Comparison of ENCODE assay signal across 24 cellular contexts in genomic region chr3:71549948-71550347, GRCh38. TPM values are rescaled to one million over a fixed set of nuclear protein-coding genes. Genes with fewer than 3 reads are reported as not detected.
DNase-seq lines count a peak whose midpoint lies in the region; ATAC-seq, FAIRE-seq and TF ChIP-seq lines count a peak whose summit lies in the region.
"Had no signal": no experiment of that assay in that cellular context is flagged by ENCODE, and none has a peak within 500 bp of the region (broad histone marks: within the 10 kb centered on the region; RNA-seq: fewer than 3 reads in every experiment).

No MANE protein-coding gene starts in this region.

- intact Hi-C loops in sigmoid colon (cut with DNase I) = no loop called here

- TF ChIP-seq CTCF in HFFc6 (IDR thresholded peaks at IDR 0.05) (no peak), sigmoid colon (IDR thresholded peaks at IDR 0.05) (no peak)

- H3K27ac Mint-ChIP-seq in HFFc6 = 0 out of 2 replicates have a peak overlapping the region, but pooled peaks have one; percentile 18
- no peak overlapping the region for H3K27ac Mint-ChIP-seq in T-helper 17 cell
- H3K27ac Mint-ChIP-seq: CD4-positive, alpha-beta memory T cell had no signal

- ATAC-seq in T-helper 17 cell (no peak), HG03565 (IDR thresholded peaks at IDR 0.05; ENCODE audit: unreplicated experiment) (no peak)
- ATAC-seq: Panc1 had no signal

- H3K27me3 ChIP-seq in MG63 (no peaks in the 10 kb centered on the region), sigmoid colon (no peaks in the 10 kb centered on the region)
- H3K27me3 ChIP-seq: BLaER1 treated with 17β-estradiol and CSF1 and Interleukin-3, amounts not matched to agents 10 nM and 100 nM had no signal

- H3K9me3 Mint-ChIP-seq in HFFc6 = no peaks in the 10 kb centered on the region
- H3K9me3 Mint-ChIP-seq: CD4-positive, alpha-beta memory T cell had no signal

- peaks cover 0 to 31% (median 17%) of the 10 kb centered on the region in 4 donors for H3K4me1 ChIP-seq in sigmoid colon

- H3K4me3 ChIP-seq in MG63 (no peak overlapping the region), sigmoid colon (no peak overlapping the region)
- H3K4me3 ChIP-seq: A549; BLaER1 treated with 17β-estradiol and CSF1 and Interleukin-3, amounts not matched to agents 10 nM and 100 nM; SK-N-MC had no signal

- H3K27me3 Mint-ChIP-seq in HFFc6 (ENCODE audit: insufficient read depth) (no peaks in the 10 kb centered on the region), T-helper 17 cell (no peaks in the 10 kb centered on the region)
- H3K27me3 Mint-ChIP-seq: CD4-positive, alpha-beta memory T cell had no signal

- WGBS in sigmoid colon, 2 donors = 82 to 90% methylated on average over 7 of the region's 7 CpGs

- H3K36me3 Mint-ChIP-seq in HFFc6 (ENCODE audit: low read depth) = peaks cover 7% of the 10 kb centered on the region; the same call in 1 of the 2 replicates
- H3K36me3 Mint-ChIP-seq in T-helper 17 cell (ENCODE audit: low read depth) = no peaks in the 10 kb centered on the region

- peak; percentile 53 for FAIRE-seq in islet of Langerhans (lab: Jason Lieb, UNC)
- FAIRE-seq: A549, GM12891 had no signal

- H3K9me3 ChIP-seq in MG63 = no peaks in the 10 kb centered on the region
- H3K9me3 ChIP-seq in sigmoid colon = no peaks in the 10 kb centered on the region
- no peaks in the 10 kb centered on the region for H3K9me3 ChIP-seq in T-helper 17 cell (ENCODE audit: control insufficient read depth, low read length, poor library complexity, severe bottlenecking)
- H3K9me3 ChIP-seq: A549 had no signal

- DNase-seq in HFFc6 = no peak
- DNase-seq in MG63 = peak; percentile 23
- DNase-seq in sigmoid colon = peak; percentile 82
- DNase-seq in T-helper 17 cell = no peak
- DNase-seq in HuH-7 (ENCODE audit: low spot score) = no peak
- DNase-seq: AML-193; CD4-positive, alpha-beta memory T cell; COR-L47; EL; GDM1; Kasumi-1; NCI-H2029; NCI-H446; NCI-H524 treated with DMSO at 0.1 percent for 48 hours; NCI-H774; SHP77 treated with DMSO at 0.1 percent for 48 hours had no signal

- H3K27ac ChIP-seq in sigmoid colon = peak overlapping the region in 3 of 4 donors; percentile 21 to 54 (median 24)
- H3K27ac ChIP-seq: BLaER1 treated with 17β-estradiol and CSF1 and Interleukin-3, amounts not matched to agents 10 nM and 100 nM; RWPE1; SK-N-MC had no signal

- no peak for TF ChIP-seq POLR2A in sigmoid colon (IDR thresholded peaks at IDR 0.05)

- H3K4me1 Mint-ChIP-seq in HFFc6 (ENCODE audit: low read depth) (peaks cover 51% of the 10 kb centered on the region), T-helper 17 cell (peaks cover 3% of the 10 kb centered on the region)
- H3K4me1 Mint-ChIP-seq: CD4-positive, alpha-beta memory T cell had no signal

- H3K36me3 ChIP-seq in MG63 (no peaks in the 10 kb centered on the region), sigmoid colon (no peaks in the 10 kb centered on the region)
- H3K36me3 ChIP-seq: BLaER1 treated with 17β-estradiol and CSF1 and Interleukin-3, amounts not matched to agents 10 nM and 100 nM had no signal

- H3K4me3 Mint-ChIP-seq in HFFc6 (no peak overlapping the region), T-helper 17 cell (no peak overlapping the region)
- H3K4me3 Mint-ChIP-seq: CD4-positive, alpha-beta memory T cell had no signal

- TF ChIP-seq EP300 in sigmoid colon (IDR thresholded peaks at IDR 0.05) = no peak

RNA-seq across cellular contexts. Expression of gene FOXP1, which starts 33.6 kb away (rescaled TPM):
- 10 to 100 TPM; 32.2 to 59.3 (median 52.0) TPM for total RNA-seq in HFFc6 (2021; fragmentation: NEBNext Ultra II Directional; extraction: Animal tissue kit (Norgen Biotek cat#: 25700))
- total RNA-seq in MG63 (2014; rRNA removed; shearing (Covaris generic); ENCODE audit: low replicate concordance) = 14.4 and 15.0 TPM in 2 replicates
- total RNA-seq in sigmoid colon (100 to 1,000 TPM; 139 to 232 (median 169) TPM), T-helper 17 cell (100 to 1,000 TPM; 377 to 395 TPM)
- 10 to 100 TPM; 13.8 to 32.9 (median 14.3) TPM for polyA plus RNA-seq in sigmoid colon

Comparison
In these comparisons a context has a peak if more than half of its experiments do, and no peak if none do; other contexts are left out.
1. DNase-seq: peak in MG63 (single experiment) and sigmoid colon (single experiment); none in HFFc6 (single experiment), T-helper 17 cell (0 of 3) and HuH-7 (single experiment).